ENCODE assay signal across 8 cellular contexts in the genomic region with DNA sequence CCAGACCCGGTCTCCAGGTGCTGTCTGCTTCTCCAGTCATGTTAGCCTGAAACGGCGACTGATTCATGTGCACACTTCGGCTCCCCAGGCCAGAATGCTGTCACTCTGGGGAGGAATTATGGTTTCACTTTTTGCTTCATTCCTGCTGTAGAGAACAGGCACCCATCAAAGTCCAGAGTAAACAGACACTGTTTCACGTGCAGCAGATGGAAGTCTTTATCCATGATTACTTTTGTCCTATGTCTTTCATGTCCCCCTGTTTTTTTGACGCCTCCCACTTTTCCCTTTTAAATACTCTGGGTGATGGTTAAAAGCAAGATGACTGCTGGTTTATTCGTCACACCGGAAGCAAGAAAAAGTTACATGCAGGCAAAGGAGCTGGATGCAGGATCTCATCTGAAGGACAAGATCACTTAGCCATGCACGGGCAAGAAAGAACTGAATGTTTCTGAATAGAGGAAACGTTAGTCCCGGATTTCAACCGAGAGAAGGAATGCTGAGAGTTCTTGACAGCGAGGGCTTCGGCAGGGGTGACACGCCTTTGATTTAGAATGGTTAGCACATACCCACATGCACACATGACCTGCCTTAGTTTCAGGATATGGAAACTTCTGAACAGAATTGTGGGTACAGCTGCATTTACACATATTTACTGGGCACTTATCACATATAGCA.
A peak's percentile ranks its signal among the peaks of the same experiment; 100 is the strongest.
DNase-seq lines count a peak whose midpoint lies in the region; ATAC-seq and TF ChIP-seq lines count a peak whose summit lies in the region.

No MANE protein-coding gene starts in this region.

- CTCF ChIA-PET in GM10248 (lab: Yijun Ruan, JAX) = no interaction called here

- H3K9me3 ChIP-seq in neutrophil = no peaks in the 10 kb centered on the region

- DNase-seq in AG20443 (ENCODE audit: low spot score) (peak; percentile 60), NCI-H69 (lab: John Stamatoyannopoulos, UW) (peak; percentile 1), NCI-H2081 treated with DMSO at 0.1 percent for 48 hours (lab: John Stamatoyannopoulos, UW) (no peak), GM10248 (ENCODE audit: extremely low spot score) (no peak)

- no peak for TF ChIP-seq CTCF in neutrophil (IDR thresholded peaks at IDR 0.05)
- TF ChIP-seq CTCF in GM10248 (IDR thresholded peaks at IDR 0.05; ENCODE audit: control extremely low read depth, extremely low read depth, low read depth, missing control alignments) = no peak

- no peaks in the 10 kb centered on the region for H3K27me3 ChIP-seq in neutrophil

- H3K27ac ChIP-seq in neutrophil = no peak overlapping the region

- peaks cover 0 to 8% of the 10 kb centered on the region in 2 experiments for H3K4me1 ChIP-seq in neutrophil (ENCODE audit: control insufficient read depth in 1 of 2, insufficient read depth in 1 of 2, low read depth in 1 of 2, low read length in 1 of 2)

- peak overlapping the region; percentile 1 to 10 for H3K4me3 ChIP-seq in neutrophil (ENCODE audit: low read depth in 1 of 2, low read length in 1 of 2)

- POLR2A ChIA-PET in GM10248 (lab: Yijun Ruan, JAX) = no interaction called here

- ATAC-seq in esophagus mucosa (peak; percentile 32), SK-N-SH treated with all-trans-retinoic acid at 6 μM for 48 hours (no peak; the same call in 1 of the 3 replicates), HG03457 (IDR thresholded peaks at IDR 0.05; ENCODE audit: unreplicated experiment) (no peak)

- H3K36me3 ChIP-seq in neutrophil = no peaks in the 10 kb centered on the region

TF ChIP-seq in SK-N-SH treated with all-trans-retinoic acid at 6 μM for 48 hours, 23 proteins besides CTCF, POLR2A, EP300 and RAD21:
- no peak for TF ChIP-seq GLIS3 (CRISPR knock-in tag; IDR thresholded peaks at IDR 0.05)
- TF ChIP-seq OSR1 (CRISPR knock-in tag; IDR thresholded peaks at IDR 0.05) = no peak
- no peak for TF ChIP-seq ESRRG (CRISPR knock-in tag; IDR thresholded peaks at IDR 0.05)
- TF ChIP-seq TSHZ2 (CRISPR knock-in tag; IDR thresholded peaks at IDR 0.05) = no peak
- no peak for TF ChIP-seq SNAI2 (CRISPR knock-in tag; IDR thresholded peaks at IDR 0.05)
- TF ChIP-seq ZFP3 (CRISPR knock-in tag; IDR thresholded peaks at IDR 0.05) = no peak
- TF ChIP-seq, protein P1, sequence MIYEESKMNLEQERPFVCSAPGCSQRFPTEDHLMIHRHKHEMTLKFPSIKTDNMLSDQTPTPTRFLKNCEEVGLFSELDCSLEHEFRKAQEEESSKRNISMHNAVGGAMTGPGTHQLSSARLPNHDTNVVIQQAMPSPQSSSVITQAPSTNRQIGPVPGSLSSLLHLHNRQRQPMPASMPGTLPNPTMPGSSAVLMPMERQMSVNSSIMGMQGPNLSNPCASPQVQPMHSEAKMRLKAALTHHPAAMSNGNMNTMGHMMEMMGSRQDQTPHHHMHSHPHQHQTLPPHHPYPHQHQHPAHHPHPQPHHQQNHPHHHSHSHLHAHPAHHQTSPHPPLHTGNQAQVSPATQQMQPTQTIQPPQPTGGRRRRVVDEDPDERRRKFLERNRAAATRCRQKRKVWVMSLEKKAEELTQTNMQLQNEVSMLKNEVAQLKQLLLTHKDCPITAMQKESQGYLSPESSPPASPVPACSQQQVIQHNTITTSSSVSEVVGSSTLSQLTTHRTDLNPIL (CRISPR knock-in tag; IDR thresholded peaks at IDR 0.05; ENCODE audit: low read depth) = no peak
- no peak for TF ChIP-seq BACH2 (CRISPR knock-in tag; IDR thresholded peaks at IDR 0.05; ENCODE audit: borderline replicate concordance)
- no peak for TF ChIP-seq ARNTL (CRISPR knock-in tag; IDR thresholded peaks at IDR 0.05; ENCODE audit: borderline replicate concordance, low read depth)

Comparison
In these comparisons a context has a peak if more than half of its experiments do, and no peak if none do; other contexts are left out.
1. DNase-seq: peak in AG20443 (single experiment) and NCI-H69 (single experiment); none in NCI-H2081 treated with DMSO at 0.1 percent for 48 hours (single experiment) and GM10248 (single experiment).